7 cellular contexts compared by ENCODE assay signal in genomic region chr10:106487726-106488125, GRCh38.
"Had no signal": no experiment of that assay in that cellular context is flagged by ENCODE, and none has a peak within 500 bp of the region (broad histone marks: within the 10 kb centered on the region; RNA-seq: fewer than 3 reads in every experiment).

No MANE protein-coding gene starts in this region.

- H3K27ac Mint-ChIP-seq: IgD-negative memory B cell had no signal

- H3K27me3 Mint-ChIP-seq: IgD-negative memory B cell had no signal

- ATAC-seq: HepG2, K562 had no signal

- H3K36me3 Mint-ChIP-seq: IgD-negative memory B cell had no signal

- H3K4me3 ChIP-seq: K562 had no signal

- H3K27ac ChIP-seq: HL-60 had no signal

- H3K4me3 Mint-ChIP-seq: IgD-negative memory B cell had no signal

- DNase-seq: IMR-90, KBM-7, KG1 had no signal
